ENCODE assay signal across 16 cellular contexts in genomic region chr15:85725564-85725963, GRCh38.
DNase-seq lines count a peak whose midpoint lies in the region; ATAC-seq and TF ChIP-seq lines count a peak whose summit lies in the region.
"Had no signal": no experiment of that assay in that cellular context is flagged by ENCODE, and none has a peak within 500 bp of the region (broad histone marks: within the 10 kb centered on the region; RNA-seq: fewer than 3 reads in every experiment).

No MANE protein-coding gene starts in this region.

- no peaks in the 10 kb centered on the region for H3K9me3 ChIP-seq in breast epithelium
- no peaks in the 10 kb centered on the region for H3K9me3 ChIP-seq in thoracic aorta
- H3K9me3 ChIP-seq: A549 had no signal

- TF ChIP-seq CTCF in breast epithelium (IDR thresholded peaks at IDR 0.05) (no peak), natural killer cell (IDR thresholded peaks at IDR 0.05) (no peak), thoracic aorta (IDR thresholded peaks at IDR 0.05) (no peak)

- intact Hi-C loops in breast epithelium (cut with DNase I; ENCODE audit: low total_unique reads) (no loop called here), natural killer cell (cut with micrococcal nuclease) (no loop called here)

- H3K9me3 Mint-ChIP-seq in activated T-cell treated with anti-CD3 and anti-CD28 coated beads, Interleukin-2, amount 50 U/mL, for 72 hours, result no peaks in the 10 kb centered on the region
- no peaks in the 10 kb centered on the region for H3K9me3 Mint-ChIP-seq in natural killer cell

- peaks cover 59% of the 10 kb centered on the region for H3K4me1 Mint-ChIP-seq in activated T-cell treated with anti-CD3 and anti-CD28 coated beads, Interleukin-2, amount 50 U/mL, for 72 hours (ENCODE audit: low read depth)
- peaks cover 25 to 37% of the 10 kb centered on the region in 2 donors for H3K4me1 Mint-ChIP-seq in natural killer cell

- no peaks in the 10 kb centered on the region for H3K4me1 ChIP-seq in breast epithelium
- H3K4me1 ChIP-seq in thoracic aorta (ENCODE audit: control insufficient read depth in 1 of 2, low read depth in 2 of 2), result peaks cover 32 to 37% of the 10 kb centered on the region in 2 donors
- H3K4me1 ChIP-seq: A549 had no signal

- H3K27ac Mint-ChIP-seq in activated T-cell treated with anti-CD3 and anti-CD28 coated beads, Interleukin-2, amount 50 U/mL, for 72 hours, result peak overlapping the region; percentile 87
- H3K27ac Mint-ChIP-seq in natural killer cell, result peak overlapping the region; percentile 31 to 91
- H3K27ac Mint-ChIP-seq: activated CD8-positive, alpha-beta memory T cell treated with anti-CD3 and anti-CD28 coated beads, Interleukin-2, amount 10 ng/mL, durations not matched to agents 7 days and 5 days had no signal

- no peak for DNase-seq in activated T-cell treated with anti-CD3 and anti-CD28 coated beads, Interleukin-2, amount 50 U/mL, for 72 hours
- DNase-seq in activated T-cell treated with anti-CD3 and anti-CD28 coated beads for 4 hours (no peak), breast epithelium (ENCODE audit: low spot score in 2 of 2) (no peak), natural killer cell (no peak), thoracic aorta (ENCODE audit: low spot score) (no peak), G401 (ENCODE audit: low spot score) (no peak)
- no peak for DNase-seq in activated CD4-positive, alpha-beta T cell treated with anti-CD3 and anti-CD28 coated beads, Interleukin-2, amount 50 U/mL, for 48 hours
- DNase-seq in effector CD8-positive, alpha-beta T cell (lab: John Stamatoyannopoulos, UW), result no peak
- DNase-seq: activated CD8-positive, alpha-beta memory T cell treated with anti-CD3 and anti-CD28 coated beads, Interleukin-2, amount 10 ng/mL, durations not matched to agents 7 days and 5 days; DMS 273 treated with DMSO at 0.1 percent for 48 hours; hippocampal formation; KG1; mesendoderm; NCI-H1930; NCI-H748 treated with DMSO at 0.1 percent for 48 hours had no signal

- peak overlapping the region; percentile 41 to 54 for H3K27ac ChIP-seq in breast epithelium
- H3K27ac ChIP-seq in thoracic aorta, result peak overlapping the region; percentile 74 to 82
- H3K27ac ChIP-seq: A549 had no signal

- peaks cover 18 to 51% of the 10 kb centered on the region in 2 donors for H3K36me3 Mint-ChIP-seq in activated T-cell treated with anti-CD3 and anti-CD28 coated beads, Interleukin-2, amount 50 U/mL, for 72 hours (ENCODE audit: insufficient read depth in 2 of 2)
- peaks cover 45% of the 10 kb centered on the region for H3K36me3 Mint-ChIP-seq in natural killer cell

- H3K4me3 ChIP-seq in breast epithelium, result no peak overlapping the region
- no peak overlapping the region for H3K4me3 ChIP-seq in thoracic aorta
- H3K4me3 ChIP-seq: A549 had no signal

- in situ Hi-C loops in G401 (cut with HindIII; ENCODE audit: low sequenced_read_pairs), result no loop called here

- no peaks in the 10 kb centered on the region for H3K27me3 Mint-ChIP-seq in activated T-cell treated with anti-CD3 and anti-CD28 coated beads, Interleukin-2, amount 50 U/mL, for 72 hours (ENCODE audit: low read depth)
- no peaks in the 10 kb centered on the region for H3K27me3 Mint-ChIP-seq in natural killer cell (ENCODE audit: low read depth in 2 of 2)
- H3K27me3 Mint-ChIP-seq: activated CD8-positive, alpha-beta memory T cell treated with anti-CD3 and anti-CD28 coated beads, Interleukin-2, amount 10 ng/mL, durations not matched to agents 7 days and 5 days had no signal

- ATAC-seq in activated T-cell treated with anti-CD3 and anti-CD28 coated beads, Interleukin-2, amount 50 U/mL, for 72 hours (replicated peaks in 1 of 2), result peak; percentile 25
- no peak for ATAC-seq in natural killer cell
- ATAC-seq in thoracic aorta (ENCODE audit: insufficient number of reproducible peaks, low FRiP score, low read depth), result no peak
- ATAC-seq: A549; activated CD8-positive, alpha-beta memory T cell treated with anti-CD3 and anti-CD28 coated beads, Interleukin-2, amount 10 ng/mL, durations not matched to agents 7 days and 5 days had no signal

- H3K4me3 Mint-ChIP-seq in activated T-cell treated with anti-CD3 and anti-CD28 coated beads, Interleukin-2, amount 50 U/mL, for 72 hours, result no peak overlapping the region
- no peak overlapping the region for H3K4me3 Mint-ChIP-seq in natural killer cell
- H3K4me3 Mint-ChIP-seq: activated CD8-positive, alpha-beta memory T cell treated with anti-CD3 and anti-CD28 coated beads, Interleukin-2, amount 10 ng/mL, durations not matched to agents 7 days and 5 days had no signal

- H3K36me3 ChIP-seq in breast epithelium (peaks cover 9% of the 10 kb centered on the region), thoracic aorta (peaks cover 60% of the 10 kb centered on the region)

- no peaks in the 10 kb centered on the region for H3K27me3 ChIP-seq in breast epithelium
- no peaks in the 10 kb centered on the region for H3K27me3 ChIP-seq in thoracic aorta (replicated peaks; ENCODE audit: insufficient read depth)

- no peak for TF ChIP-seq POLR2A in breast epithelium (IDR thresholded peaks at IDR 0.05)

Comparison
In these comparisons a context has a peak if more than half of its experiments do, and no peak if none do; other contexts are left out.
1. ATAC-seq: peak in activated T-cell treated with anti-CD3 and anti-CD28 coated beads, Interleukin-2, amount 50 U/mL, for 72 hours (2 of 2); none in natural killer cell (0 of 3) and thoracic aorta (single experiment).